In the genomic region with DNA sequence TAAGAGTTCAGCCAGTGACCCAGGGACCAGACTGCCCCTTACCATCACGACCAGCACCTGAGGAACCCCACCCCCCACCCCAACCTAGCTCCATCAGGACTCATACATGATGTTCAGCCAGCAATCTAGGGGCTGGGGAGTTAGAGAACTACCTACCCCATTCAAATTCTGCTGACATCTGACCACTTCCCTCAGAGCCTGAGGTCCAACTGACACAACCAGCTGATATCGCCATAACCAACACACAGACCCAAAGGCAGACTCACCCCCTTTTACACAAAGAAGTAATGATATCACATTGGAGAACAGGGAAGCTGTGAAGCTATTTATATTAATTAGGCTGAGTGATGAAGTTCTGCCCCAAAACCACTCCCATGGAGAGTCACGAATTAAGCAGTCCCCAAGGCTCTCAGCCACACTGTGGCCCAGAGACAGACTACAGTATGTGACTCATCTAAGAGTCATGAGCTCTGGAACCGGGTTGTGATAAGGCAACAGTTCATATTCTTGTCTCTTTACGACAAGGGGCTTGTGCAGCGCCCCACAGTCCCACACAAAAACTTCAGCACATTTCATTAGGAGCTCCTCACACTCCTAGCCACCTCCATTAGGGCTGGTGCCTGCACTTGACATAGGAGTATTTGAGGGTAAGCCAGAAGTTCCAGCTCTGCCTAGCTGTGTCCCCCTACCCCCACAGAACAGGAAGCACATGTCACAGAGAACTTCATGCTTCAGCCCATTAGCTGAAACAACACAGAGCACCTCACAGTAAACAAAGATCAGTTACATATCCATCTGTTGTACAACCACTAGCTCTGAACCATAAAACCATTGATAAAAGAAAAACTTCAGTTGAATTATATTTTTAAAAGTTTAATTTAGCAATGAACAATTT, we compare ENCODE assay signal across 10 cellular contexts.
DNase-seq lines count a peak whose midpoint lies in the region; ATAC-seq, FAIRE-seq and TF ChIP-seq lines count a peak whose summit lies in the region.
"Had no signal": no experiment of that assay in that cellular context is flagged by ENCODE, and none has a peak within 500 bp of the region (broad histone marks: within the 10 kb centered on the region; RNA-seq: fewer than 3 reads in every experiment).

No MANE protein-coding gene starts in this region.

- H3K4me1 Mint-ChIP-seq in chondrocyte (ENCODE audit: low read depth) (peaks cover 12% of the 10 kb centered on the region), osteocyte (ENCODE audit: unreplicated experiment) (peaks cover 8% of the 10 kb centered on the region), WTC11 (no peaks in the 10 kb centered on the region; the same call in 1 of the 2 replicates)
- H3K4me1 Mint-ChIP-seq in CD4-positive, alpha-beta T cell (ENCODE audit: low read depth) = no peaks in the 10 kb centered on the region
- H3K4me1 Mint-ChIP-seq in activated CD4-positive, alpha-beta T cell treated with anti-CD3 and anti-CD28 coated beads, Interleukin-2, amount 10 ng/mL, durations not matched to agents 7 days and 5 days = no peaks in the 10 kb centered on the region

- peaks cover 4% of the 10 kb centered on the region for H3K9me3 ChIP-seq in CD4-positive, alpha-beta T cell (ENCODE audit: control insufficient read depth, low read length)

- H3K36me3 Mint-ChIP-seq in chondrocyte (ENCODE audit: low read depth) = peaks cover 2% of the 10 kb centered on the region
- no peaks in the 10 kb centered on the region for H3K36me3 Mint-ChIP-seq in osteocyte (ENCODE audit: unreplicated experiment)
- no peaks in the 10 kb centered on the region for H3K36me3 Mint-ChIP-seq in WTC11
- no peaks in the 10 kb centered on the region for H3K36me3 Mint-ChIP-seq in CD4-positive, alpha-beta T cell (ENCODE audit: low read depth)
- no peaks in the 10 kb centered on the region for H3K36me3 Mint-ChIP-seq in activated CD4-positive, alpha-beta T cell treated with anti-CD3 and anti-CD28 coated beads, Interleukin-2, amount 10 ng/mL, durations not matched to agents 7 days and 5 days (ENCODE audit: low read depth)

- FAIRE-seq in H54 (lab: Jason Lieb, UNC) = peak; percentile 71

- no peaks in the 10 kb centered on the region for H3K27me3 ChIP-seq in CD4-positive, alpha-beta T cell (ENCODE audit: control insufficient read depth, insufficient read depth, low read length)

- peak; percentile 50 for DNase-seq in H54 (ENCODE audit: insufficient read length, low spot score)
- peak; percentile 32 for DNase-seq in NCI-H69 (lab: John Stamatoyannopoulos, UW)
- no peak for DNase-seq in chondrocyte (ENCODE audit: low spot score)
- no peak for DNase-seq in osteocyte (ENCODE audit: extremely low spot score, unreplicated experiment)
- no peak for DNase-seq in WTC11 (ENCODE audit: low spot score)
- DNase-seq in CD4-positive, alpha-beta T cell = no peak
- DNase-seq in GF-D8 (lab: John Stamatoyannopoulos, UW) = no peak
- DNase-seq in activated CD4-positive, alpha-beta T cell treated with anti-CD3 and anti-CD28 coated beads, Interleukin-2, amount 10 ng/mL, durations not matched to agents 7 days and 5 days = no peak
- DNase-seq: activated effector memory CD4-positive, alpha-beta T cell treated with anti-CD3 and anti-CD28 coated beads, Interleukin-2, amount 50 U/mL, for 16 hours; NCI-H748 treated with DMSO at 0.1 percent for 48 hours had no signal

- H3K9me3 Mint-ChIP-seq in chondrocyte (ENCODE audit: low read depth) = no peaks in the 10 kb centered on the region
- H3K9me3 Mint-ChIP-seq in osteocyte (ENCODE audit: unreplicated experiment) = no peaks in the 10 kb centered on the region
- no peaks in the 10 kb centered on the region for H3K9me3 Mint-ChIP-seq in WTC11
- H3K9me3 Mint-ChIP-seq in CD4-positive, alpha-beta T cell = no peaks in the 10 kb centered on the region
- no peaks in the 10 kb centered on the region for H3K9me3 Mint-ChIP-seq in activated CD4-positive, alpha-beta T cell treated with anti-CD3 and anti-CD28 coated beads, Interleukin-2, amount 10 ng/mL, durations not matched to agents 7 days and 5 days

- H3K27me3 Mint-ChIP-seq in chondrocyte (ENCODE audit: low read depth) (no peaks in the 10 kb centered on the region), osteocyte (ENCODE audit: unreplicated experiment) (no peaks in the 10 kb centered on the region), WTC11 (ENCODE audit: low read depth) (no peaks in the 10 kb centered on the region)
- no peaks in the 10 kb centered on the region for H3K27me3 Mint-ChIP-seq in CD4-positive, alpha-beta T cell
- no peaks in the 10 kb centered on the region for H3K27me3 Mint-ChIP-seq in activated CD4-positive, alpha-beta T cell treated with anti-CD3 and anti-CD28 coated beads, Interleukin-2, amount 10 ng/mL, durations not matched to agents 7 days and 5 days

- peak overlapping the region; percentile 82 for H3K27ac Mint-ChIP-seq in chondrocyte (ENCODE audit: unreplicated experiment)
- peak overlapping the region; percentile 15 for H3K27ac Mint-ChIP-seq in osteocyte (ENCODE audit: unreplicated experiment)
- H3K27ac Mint-ChIP-seq in WTC11 = no peak overlapping the region
- no peak overlapping the region for H3K27ac Mint-ChIP-seq in CD4-positive, alpha-beta T cell
- H3K27ac Mint-ChIP-seq in activated CD4-positive, alpha-beta T cell treated with anti-CD3 and anti-CD28 coated beads, Interleukin-2, amount 10 ng/mL, durations not matched to agents 7 days and 5 days = no peak overlapping the region

- no peak overlapping the region for H3K4me3 Mint-ChIP-seq in chondrocyte (ENCODE audit: unreplicated experiment)
- no peak overlapping the region for H3K4me3 Mint-ChIP-seq in osteocyte (ENCODE audit: unreplicated experiment)
- no peak overlapping the region for H3K4me3 Mint-ChIP-seq in WTC11
- H3K4me3 Mint-ChIP-seq in CD4-positive, alpha-beta T cell = no peak overlapping the region
- H3K4me3 Mint-ChIP-seq in activated CD4-positive, alpha-beta T cell treated with anti-CD3 and anti-CD28 coated beads, Interleukin-2, amount 10 ng/mL, durations not matched to agents 7 days and 5 days = no peak overlapping the region

- H3K27ac ChIP-seq in CD4-positive, alpha-beta T cell (ENCODE audit: low read depth, low read length) = no peak overlapping the region

- intact Hi-C loops in CD4-positive, alpha-beta T cell (cut with DNase I, micrococcal nuclease) = no loop called here

- TF ChIP-seq CTCF in chondrocyte (IDR thresholded peaks at IDR 0.05) (no peak), osteocyte (IDR thresholded peaks at IDR 0.05) (no peak), WTC11 (IDR thresholded peaks at IDR 0.05) (no peak)
- no peak for TF ChIP-seq CTCF in CD4-positive, alpha-beta T cell (IDR thresholded peaks at IDR 0.05)

- POLR2A ChIA-PET in WTC11 (lab: Charles Lee) = no interaction called here
- POLR2A ChIA-PET in CD4-positive, alpha-beta T cell (lab: Charles Lee) = no interaction called here
- POLR2A ChIA-PET in activated CD4-positive, alpha-beta T cell treated with anti-CD3 and anti-CD28 coated beads, Interleukin-2, amount 10 ng/mL, durations not matched to agents 7 days and 5 days (lab: Charles Lee) = no interaction called here

- no peak for ATAC-seq in WTC11
- no peak for ATAC-seq in CD4-positive, alpha-beta T cell (ENCODE audit: poor library complexity)

- TF ChIP-seq POLR2A in H54 (IDR thresholded peaks at IDR 0.05; ENCODE audit: low read depth, low read length) = no peak

- CTCF ChIA-PET in WTC11 (lab: Charles Lee) = no interaction called here
- CTCF ChIA-PET in CD4-positive, alpha-beta T cell (lab: Charles Lee) = no interaction called here
- CTCF ChIA-PET in activated CD4-positive, alpha-beta T cell treated with anti-CD3 and anti-CD28 coated beads, Interleukin-2, amount 10 ng/mL, durations not matched to agents 7 days and 5 days (lab: Charles Lee) = interaction anchor here (1.1 kb wide), 1 partner anchor 9 kb away, joined by 3 read pairs; no protein-coding TSS in a partner anchor

TF ChIP-seq in WTC11, 78 proteins besides CTCF, POLR2A, EP300 and RAD21 (continues in another document):
- TF ChIP-seq, protein P1, sequence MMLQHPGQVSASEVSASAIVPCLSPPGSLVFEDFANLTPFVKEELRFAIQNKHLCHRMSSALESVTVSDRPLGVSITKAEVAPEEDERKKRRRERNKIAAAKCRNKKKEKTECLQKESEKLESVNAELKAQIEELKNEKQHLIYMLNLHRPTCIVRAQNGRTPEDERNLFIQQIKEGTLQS (CRISPR knock-in tag; conservative IDR thresholded peaks at IDR 0.05) = no peak
- TF ChIP-seq ZNF416 (CRISPR knock-in tag; IDR thresholded peaks at IDR 0.05) (no peak), KAT7 (CRISPR knock-in tag; IDR thresholded peaks at IDR 0.05; ENCODE audit: borderline replicate concordance) (no peak), TP53 (CRISPR knock-in tag; IDR thresholded peaks at IDR 0.05) (no peak), ZNF317 (CRISPR knock-in tag; IDR thresholded peaks at IDR 0.05; ENCODE audit: borderline replicate concordance, low read depth) (no peak), TEAD4 (CRISPR knock-in tag; IDR thresholded peaks at IDR 0.05) (no peak), AFF4 (CRISPR knock-in tag; IDR thresholded peaks at IDR 0.05; ENCODE audit: borderline replicate concordance) (no peak)

Comparison
In these comparisons a context has a peak if more than half of its experiments do, and no peak if none do; other contexts are left out.
1. DNase-seq: peak in H54 (single experiment) and NCI-H69 (single experiment); none in chondrocyte (single experiment), osteocyte (single experiment), WTC11 (single experiment), CD4-positive, alpha-beta T cell (0 of 10), GF-D8 (single experiment) and activated CD4-positive, alpha-beta T cell treated with anti-CD3 and anti-CD28 coated beads, Interleukin-2, amount 10 ng/mL, durations not matched to agents 7 days and 5 days (single experiment).
2. H3K27ac Mint-ChIP-seq: peak in chondrocyte (single experiment) and osteocyte (single experiment); none in WTC11 (single experiment), CD4-positive, alpha-beta T cell (single experiment) and activated CD4-positive, alpha-beta T cell treated with anti-CD3 and anti-CD28 coated beads, Interleukin-2, amount 10 ng/mL, durations not matched to agents 7 days and 5 days (single experiment).